Comparison of ENCODE assay signal across 29 cellular contexts in genomic region chr9:124376329-124376728, GRCh38.
"Had no signal": no experiment of that assay in that cellular context is flagged by ENCODE, and none has a peak within 500 bp of the region (broad histone marks: within the 10 kb centered on the region; RNA-seq: fewer than 3 reads in every experiment).

No MANE protein-coding gene starts in this region.

- H3K27me3 Mint-ChIP-seq: central memory CD8-positive, alpha-beta T cell; effector memory CD8-positive, alpha-beta T cell; memory B cell; naive B cell; progenitor cell of endocrine pancreas; stimulated activated naive B cell treated with anti-CD40 and anti-IgM and Interleukin-4, amounts not matched to agents 10 μg/mL and 1 μg/mL and 100 μg/mL, for 72 hours; stimulated activated naive CD8-positive, alpha-beta T cell treated with anti-CD3 and anti-CD28 coated beads, Interleukin-15, Interleukin-2, amounts not matched to agents 100 ng/mL and 50 ng/mL, for 24 hours had no signal

- H3K27me3 ChIP-seq: esophagus squamous epithelium, tibial nerve, upper lobe of left lung had no signal

- ATAC-seq: effector memory CD8-positive, alpha-beta T cell; sciatic nerve; stimulated activated naive B cell treated with anti-CD40 and anti-IgM and Interleukin-4, amounts not matched to agents 10 μg/mL and 1 μg/mL and 100 μg/mL, for 72 hours had no signal

- H3K27ac Mint-ChIP-seq: effector memory CD8-positive, alpha-beta T cell; memory B cell; nephron; progenitor cell of endocrine pancreas; stimulated activated naive B cell treated with anti-CD40 and anti-IgM and Interleukin-4, amounts not matched to agents 10 μg/mL and 1 μg/mL and 100 μg/mL, for 72 hours; stimulated activated naive CD8-positive, alpha-beta T cell treated with anti-CD3 and anti-CD28 coated beads, Interleukin-15, Interleukin-2, amounts not matched to agents 100 ng/mL and 50 ng/mL, for 24 hours had no signal

- H3K4me3 ChIP-seq: coronary artery, esophagus squamous epithelium, lung, smooth muscle cell, thoracic aorta, tibial nerve, upper lobe of left lung had no signal

- FAIRE-seq: endometrium, urothelium cell line had no signal

- H3K9me3 Mint-ChIP-seq: central memory CD8-positive, alpha-beta T cell; effector memory CD8-positive, alpha-beta T cell; immature natural killer cell; stimulated activated naive B cell treated with anti-CD40 and anti-IgM and Interleukin-4, amounts not matched to agents 10 μg/mL and 1 μg/mL and 100 μg/mL, for 72 hours; stimulated activated naive CD8-positive, alpha-beta T cell treated with anti-CD3 and anti-CD28 coated beads, Interleukin-15, Interleukin-2, amounts not matched to agents 100 ng/mL and 50 ng/mL, for 24 hours had no signal

- H3K4me3 Mint-ChIP-seq: central memory CD8-positive, alpha-beta T cell; effector memory CD8-positive, alpha-beta T cell; immature natural killer cell; memory B cell; naive B cell; nephron; stimulated activated naive B cell treated with anti-CD40 and anti-IgM and Interleukin-4, amounts not matched to agents 10 μg/mL and 1 μg/mL and 100 μg/mL, for 72 hours; stimulated activated naive CD8-positive, alpha-beta T cell treated with anti-CD3 and anti-CD28 coated beads, Interleukin-15, Interleukin-2, amounts not matched to agents 100 ng/mL and 50 ng/mL, for 24 hours had no signal

- DNase-seq: dermis blood vessel endothelial cell; effector memory CD8-positive, alpha-beta T cell; erythroblast; esophagus squamous epithelium; foreskin melanocyte; hypothalamus; immature natural killer cell; islet precursor cell; kidney glomerular epithelial cell; naive B cell; occipital lobe; stimulated activated CD4-positive, alpha-beta T cell treated with anti-CD3 and anti-CD28 coated beads, Interleukin-2, amount 100 ng/mL, for 24 hours; stimulated activated CD4-positive, alpha-beta T cell treated with anti-CD3 and anti-CD28 coated beads, Interleukin-4, amount 100 ng/mL, for 4 hours; stimulated activated naive B cell treated with anti-CD40 and anti-IgM and Interleukin-4, amounts not matched to agents 10 μg/mL and 1 μg/mL and 100 μg/mL, for 72 hours; upper lobe of left lung had no signal

- H3K4me1 ChIP-seq: parathyroid adenoma had no signal

- H3K27ac ChIP-seq: coronary artery, esophagus squamous epithelium, parathyroid adenoma, thoracic aorta, tibial nerve, upper lobe of left lung had no signal

- H3K9me3 ChIP-seq: esophagus squamous epithelium, thoracic aorta, tibial nerve, upper lobe of left lung had no signal
